11 cellular contexts compared by ENCODE assay signal in the genomic region with DNA sequence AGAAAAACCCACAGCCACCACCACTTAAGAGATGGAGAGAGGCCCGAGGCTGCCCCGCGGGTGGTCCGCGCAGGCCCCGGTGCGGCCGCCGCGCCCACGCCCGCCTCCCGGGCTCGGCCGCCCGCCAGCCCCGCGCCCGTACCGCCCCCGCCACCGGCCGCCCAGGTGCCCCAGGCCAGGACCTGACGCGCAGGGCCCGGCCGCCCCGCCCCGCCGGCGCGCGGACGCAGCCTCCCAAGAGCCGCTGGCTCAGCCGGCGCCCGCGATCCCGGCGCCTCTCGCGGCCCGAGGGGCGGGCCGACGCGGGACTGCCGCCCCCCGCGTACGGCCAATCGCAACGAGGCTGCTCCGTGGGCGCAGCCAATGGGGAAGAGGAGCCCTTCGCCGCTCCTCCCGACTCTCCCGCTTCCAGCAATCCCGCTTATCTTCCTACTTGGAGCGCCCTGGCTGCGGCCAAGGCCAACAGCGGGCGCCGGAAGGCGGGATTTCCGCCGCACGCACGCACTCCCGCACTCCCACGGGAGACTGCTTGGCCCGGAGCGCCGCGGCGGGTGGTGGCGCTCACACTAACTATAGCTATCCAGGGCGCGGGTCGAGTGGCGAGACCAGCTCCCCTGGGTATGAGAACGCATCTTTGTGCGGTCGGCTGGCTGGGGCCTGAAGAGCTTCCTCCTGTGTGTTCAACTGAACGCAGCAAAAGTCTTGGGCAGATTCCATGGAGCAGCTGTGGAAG. TPM values are rescaled to one million over a fixed set of nuclear protein-coding genes. Genes with fewer than 3 reads are reported as not detected.
"Had no signal": no experiment of that assay in that cellular context is flagged by ENCODE, and none has a peak within 500 bp of the region (broad histone marks: within the 10 kb centered on the region; RNA-seq: fewer than 3 reads in every experiment).

No MANE protein-coding gene starts in this region.

RNA-seq across cellular contexts. Expression of gene GOLGA6L6, which starts 35.5 kb away (rescaled TPM):
- total RNA-seq: activated B cell treated with CpG ODN at 0.5 μM for 24 hours; activated CD8-positive, alpha-beta T cell treated with anti-CD3 and anti-CD28 coated beads, Interleukin-2, amount 10 ng/mL, durations not matched to agents 7 days and 5 days; activated naive CD8-positive, alpha-beta T cell treated with anti-CD3 and anti-CD28 coated beads for 36 hours; activated T-cell treated with anti-CD3 and anti-CD28 coated beads, Interleukin-2, amount 50 U/mL, for 4 hours; aorta; LHCN-M2; NCI-H460; Peyer's patch; SK-MEL-5; T-cell; T-helper 17 cell had no signal
